In the genomic region with DNA sequence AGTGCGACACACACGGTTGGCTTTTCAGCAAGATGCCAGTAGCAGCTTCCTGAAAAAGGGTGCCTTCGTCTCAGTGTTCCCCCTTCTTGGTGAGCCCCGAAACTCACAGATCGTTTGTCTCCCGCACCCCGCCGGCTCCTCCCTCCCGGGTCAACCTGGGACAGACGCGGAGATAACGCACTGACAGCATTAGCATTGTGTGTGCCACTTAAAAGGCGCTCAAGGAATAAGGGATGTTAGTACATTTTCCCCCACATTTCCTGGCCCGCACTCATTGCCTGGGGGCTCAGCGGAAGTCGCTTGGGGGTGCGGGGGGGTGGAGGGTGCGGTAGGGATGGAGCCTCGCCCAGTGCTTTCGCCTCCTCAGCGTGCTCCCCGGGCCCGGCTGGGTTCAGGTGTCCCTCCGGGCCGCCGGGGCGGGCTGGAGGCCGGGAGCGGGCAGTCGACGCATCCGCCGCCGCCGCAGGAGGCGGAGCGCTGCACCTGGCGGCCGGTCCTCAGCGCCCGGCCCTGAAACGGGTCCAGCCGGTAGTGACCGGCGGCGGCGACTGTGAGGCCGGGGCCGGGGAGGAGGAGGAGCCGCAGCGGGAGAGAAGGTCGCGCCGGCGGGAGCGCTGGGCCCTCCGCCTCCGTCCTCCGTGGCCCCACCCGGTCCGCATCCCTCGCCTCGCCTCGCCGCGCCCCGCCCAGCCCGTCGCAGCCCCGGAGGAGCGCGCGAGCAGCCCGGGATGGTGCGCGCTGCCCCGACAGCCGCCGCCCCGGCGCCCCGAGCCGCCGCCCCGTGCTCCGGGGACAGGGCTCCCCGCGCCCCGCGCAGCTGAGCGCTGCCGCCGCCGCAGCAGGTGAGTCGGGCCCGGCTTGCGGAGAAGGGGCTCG, we compare ENCODE assay signal across 8 cellular contexts. TPM values are rescaled to one million over a fixed set of nuclear protein-coding genes. Genes with fewer than 3 reads are reported as not detected.
DNase-seq lines count a peak whose midpoint lies in the region; ATAC-seq and TF ChIP-seq lines count a peak whose summit lies in the region.

A gene (plus strand): TSS at position 694 of the 876 bp plus-strand sequence. CDS start 27,675 bp downstream, outside the sequence.

- H3K27me3 ChIP-seq in ovary: no peaks in the 10 kb centered on the region
- no peaks in the 10 kb centered on the region for H3K27me3 ChIP-seq in thyroid gland

- TF ChIP-seq CTCF in AG10803 (conservative IDR thresholded peaks at IDR 0.05; ENCODE audit: low read length) (no peak), RWPE1 (conservative IDR thresholded peaks at IDR 0.05; ENCODE audit: low read depth) (no peak), glutamatergic neuron (IDR thresholded peaks at IDR 0.05; ENCODE audit: partially characterized antibody, unreplicated experiment) (no peak), ovary (IDR thresholded peaks at IDR 0.05) (no peak), thyroid gland (IDR thresholded peaks at IDR 0.05) (peak in 3 of 6 experiments; percentile 12 to 25 (median 20))

- no peak for TF ChIP-seq POLR2A in ovary (IDR thresholded peaks at IDR 0.05)
- peak in 1 of 2 donors; percentile 82 for TF ChIP-seq POLR2A in thyroid gland (IDR thresholded peaks at IDR 0.05)

- DNase-seq in AG10803 (ENCODE audit: low read depth) (peak; percentile 5), RWPE1 (ENCODE audit: low spot score) (peak; percentile 39), activated gamma-delta T cell treated with Interleukin-2 at 50 U/mL for 16 hours (peak; percentile 62), glutamatergic neuron (peak; percentile 69), ovary (peak; percentile 34 to 65 (median 52)), thyroid gland (peak; percentile 75 to 77)

- H3K4me1 ChIP-seq in ovary (ENCODE audit: insufficient read depth) (peaks cover 3% of the 10 kb centered on the region), thyroid gland (peaks cover 25 to 32% of the 10 kb centered on the region in 2 donors)

- CTCF ChIA-PET in RWPE1 (lab: Yijun Ruan, JAX): no interaction called here

- WGBS in ovary, 3 donors: 2 to 5% (median 3%) methylated on average over 41 to 97 of the region's 98 CpGs
- WGBS in thyroid gland, 2 donors: 3 to 7% methylated on average over 13 of the region's 98 CpGs

- H3K36me3 ChIP-seq in ovary: no peaks in the 10 kb centered on the region
- no peaks in the 10 kb centered on the region for H3K36me3 ChIP-seq in thyroid gland

- H3K36me3 Mint-ChIP-seq in glutamatergic neuron (ENCODE audit: unreplicated experiment): no peaks in the 10 kb centered on the region

- peak; percentile 61 for ATAC-seq in GM19025 (IDR thresholded peaks at IDR 0.05; ENCODE audit: low read depth, unreplicated experiment)
- peak; percentile 55 for ATAC-seq in HG03280 (IDR thresholded peaks at IDR 0.05; ENCODE audit: unreplicated experiment)

- H3K27ac Mint-ChIP-seq in glutamatergic neuron (ENCODE audit: unreplicated experiment): peak within 1 kb of the TSS; percentile 59

- no peaks in the 10 kb centered on the region for H3K27me3 Mint-ChIP-seq in glutamatergic neuron (ENCODE audit: unreplicated experiment)

- peaks cover 9% of the 10 kb centered on the region for H3K9me3 Mint-ChIP-seq in glutamatergic neuron (ENCODE audit: unreplicated experiment)

- H3K4me1 Mint-ChIP-seq in glutamatergic neuron (ENCODE audit: low read depth, unreplicated experiment): no peaks in the 10 kb centered on the region

- POLR2A ChIA-PET in RWPE1 (lab: Yijun Ruan, JAX; ENCODE audit: low non-redundant PET): no interaction called here

- H3K4me3 Mint-ChIP-seq in glutamatergic neuron (ENCODE audit: unreplicated experiment): peak within 1 kb of the TSS; percentile 85

- H3K9me3 ChIP-seq in ovary (no peaks in the 10 kb centered on the region), thyroid gland (no peaks in the 10 kb centered on the region)

- peak within 1 kb of the TSS; percentile 71 for H3K27ac ChIP-seq in RWPE1
- peak within 1 kb of the TSS; percentile 29 to 58 for H3K27ac ChIP-seq in ovary
- peak within 1 kb of the TSS; percentile 85 to 95 (median 90) for H3K27ac ChIP-seq in thyroid gland

- intact Hi-C loops in ovary (cut with DNase I): no loop called here
- intact Hi-C loops in thyroid gland (cut with DNase I): no loop called here

- H3K4me3 ChIP-seq in AG10803 (ENCODE audit: low read length) (peak within 1 kb of the TSS; percentile 63), ovary (peak within 1 kb of the TSS; percentile 75), thyroid gland (replicated peaks in 1 of 3) (peak within 1 kb of the TSS; percentile 60 to 89 (median 70))

- TF ChIP-seq EP300 in ovary (IDR thresholded peaks at IDR 0.05): no peak

RNA-seq across cellular contexts. Expression of the gene that starts here (rescaled TPM):
- 31.0 TPM for total RNA-seq in glutamatergic neuron (ENCODE audit: unreplicated experiment)
- 10 to 100 TPM in 5 of 7 donors, 1 to 10 TPM in 2; 7.7 to 68.1 (median 11.8) TPM for total RNA-seq in ovary
- polyA plus RNA-seq in ovary: 10 to 100 TPM; 10.1 to 16.0 TPM
- total RNA-seq in thyroid gland: 100 to 1,000 TPM; 132 to 189 (median 182) TPM

Comparison
In these comparisons a context has a peak if more than half of its experiments do, and no peak if none do; other contexts are left out.
1. Peak in every context shown above with its lines: DNase-seq, ATAC-seq, H3K4me3 ChIP-seq and H3K27ac ChIP-seq.
2. DNase-seq: peak in every context shown above with its lines; median percentile 76 in thyroid gland; 69 in glutamatergic neuron; 62 in activated gamma-delta T cell treated with Interleukin-2 at 50 U/mL for 16 hours; 52 in ovary; 39 in RWPE1; 5 in AG10803.